Comparison of ENCODE assay signal across 18 cellular contexts in genomic region chr17:34852614-34853013, GRCh38.
DNase-seq lines count a peak whose midpoint lies in the region; ATAC-seq and TF ChIP-seq lines count a peak whose summit lies in the region.
"Had no signal": no experiment of that assay in that cellular context is flagged by ENCODE, and none has a peak within 500 bp of the region (broad histone marks: within the 10 kb centered on the region; RNA-seq: fewer than 3 reads in every experiment).

No MANE protein-coding gene starts in this region.

- H3K4me1 Mint-ChIP-seq in neural progenitor cell, result no peaks in the 10 kb centered on the region
- H3K4me1 Mint-ChIP-seq: activated B cell treated with CpG ODN at 0.5 μM for 24 hours, naive B cell had no signal

- CTCF ChIA-PET in PC-3 (lab: Charles Lee), result no interaction called here

- POLR2A ChIA-PET in PC-3 (lab: Charles Lee; ENCODE audit: unreplicated experiment), result no interaction called here

- no peaks in the 10 kb centered on the region for H3K9me3 ChIP-seq in PC-3 (ENCODE audit: low read length)
- H3K9me3 ChIP-seq in neural progenitor cell (ENCODE audit: low read depth), result no peaks in the 10 kb centered on the region
- H3K9me3 ChIP-seq: right atrium auricular region, thoracic aorta had no signal

- no peaks in the 10 kb centered on the region; the same call in 1 of the 2 replicates for H3K27me3 ChIP-seq in GM06990 (replicated peaks; ENCODE audit: control insufficient read depth, insufficient read depth, low read length)
- H3K27me3 ChIP-seq in HL-60 (ENCODE audit: insufficient read depth, poor library complexity, severe bottlenecking), result no peaks in the 10 kb centered on the region
- peaks cover 9% of the 10 kb centered on the region; the same call in 1 of the 2 replicates for H3K27me3 ChIP-seq in PC-3 (ENCODE audit: low read length)
- no peaks in the 10 kb centered on the region for H3K27me3 ChIP-seq in neural progenitor cell
- H3K27me3 ChIP-seq: right atrium auricular region had no signal

- H3K4me3 ChIP-seq in GM06990 (replicated peaks; ENCODE audit: low read depth, low read length), result no peak overlapping the region
- H3K4me3 ChIP-seq in HL-60 (replicated peaks; ENCODE audit: insufficient read depth, low read length), result no peak overlapping the region
- H3K4me3 ChIP-seq in PC-3 (ENCODE audit: low read length), result no peak overlapping the region
- no peak overlapping the region for H3K4me3 ChIP-seq in neural progenitor cell
- H3K4me3 ChIP-seq: dorsolateral prefrontal cortex, right atrium auricular region, SK-N-MC, thoracic aorta had no signal

- H3K79me2 ChIP-seq in PC-3 (ENCODE audit: low read length), result no peaks in the 10 kb centered on the region
- no peaks in the 10 kb centered on the region for H3K79me2 ChIP-seq in neural progenitor cell (ENCODE audit: low read depth)

- TF ChIP-seq CTCF in GM06990 (IDR thresholded peaks at IDR 0.05; ENCODE audit: insufficient read depth, low read length, poor library complexity, severe bottlenecking), result peak; percentile 22
- no peak for TF ChIP-seq CTCF in HL-60 (IDR thresholded peaks at IDR 0.05; ENCODE audit: insufficient read depth, low read length)
- peak; percentile 19; the same call in 1 of the 2 replicates for TF ChIP-seq CTCF in PC-3 (conservative IDR thresholded peaks at IDR 0.05; ENCODE audit: low read depth, low read length)
- peak; percentile 23 for TF ChIP-seq CTCF in neural progenitor cell (IDR thresholded peaks at IDR 0.05)

- H3K4me2 ChIP-seq in PC-3 (ENCODE audit: low read length), result no peak overlapping the region
- H3K4me2 ChIP-seq in neural progenitor cell, result no peak overlapping the region

- no peaks in the 10 kb centered on the region for H3K9me3 Mint-ChIP-seq in neural progenitor cell
- H3K9me3 Mint-ChIP-seq: activated B cell treated with CpG ODN at 0.5 μM for 24 hours; activated naive CD4-positive, alpha-beta T cell treated with anti-CD3 and anti-CD28 coated beads for 36 hours; naive B cell had no signal

- no peaks in the 10 kb centered on the region for H3K36me3 ChIP-seq in GM06990 (ENCODE audit: control insufficient read depth, insufficient read depth, low read length)
- no peaks in the 10 kb centered on the region for H3K36me3 ChIP-seq in PC-3 (ENCODE audit: low read depth, low read length)
- no peaks in the 10 kb centered on the region for H3K36me3 ChIP-seq in neural progenitor cell
- H3K36me3 ChIP-seq: right atrium auricular region, thoracic aorta had no signal

- H3F3A ChIP-seq in PC-3 (ENCODE audit: low read length, unreplicated experiment) (no peaks in the 10 kb centered on the region), neural progenitor cell (ENCODE audit: low read depth) (no peaks in the 10 kb centered on the region)

- DNase-seq in GM06990 (ENCODE audit: extremely low read depth, insufficient read length) (no peak), HL-60 (ENCODE audit: low read depth in 1 of 2, low spot score in 1 of 2) (peak; percentile 60 to 85), PC-3 (no peak), neural progenitor cell (ENCODE audit: low spot score) (no peak), RKO (ENCODE audit: low spot score) (no peak), COR-L47 (lab: John Stamatoyannopoulos, UW) (no peak)
- DNase-seq: activated B cell treated with CpG ODN at 0.5 μM for 24 hours; activated naive CD4-positive, alpha-beta T cell treated with anti-CD3 and anti-CD28 coated beads for 36 hours; C1 segment of cervical spinal cord; dorsolateral prefrontal cortex; GDM1; HCEC 1CT; naive B cell; stimulated activated CD8-positive, alpha-beta memory T cell treated with anti-CD3 and anti-CD28 coated beads, Interleukin-4, amount 100 ng/mL, for 48 hours had no signal

- no peak overlapping the region for H3K4me3 Mint-ChIP-seq in neural progenitor cell
- H3K4me3 Mint-ChIP-seq: activated B cell treated with CpG ODN at 0.5 μM for 24 hours; activated naive CD4-positive, alpha-beta T cell treated with anti-CD3 and anti-CD28 coated beads for 36 hours; naive B cell had no signal

- H3K4me1 ChIP-seq in PC-3 (ENCODE audit: insufficient read depth, low read length) (no peaks in the 10 kb centered on the region), neural progenitor cell (no peaks in the 10 kb centered on the region)
- H3K4me1 ChIP-seq: right atrium auricular region had no signal

- no peaks in the 10 kb centered on the region for H4K20me1 ChIP-seq in PC-3 (ENCODE audit: low read length)
- no peaks in the 10 kb centered on the region for H4K20me1 ChIP-seq in neural progenitor cell (ENCODE audit: low read depth)

- H3K27ac ChIP-seq in HL-60 (replicated peaks), result peak overlapping the region; percentile 49
- H3K27ac ChIP-seq in PC-3 (ENCODE audit: low read length), result no peak overlapping the region
- H3K27ac ChIP-seq in neural progenitor cell, result no peak overlapping the region
- H3K27ac ChIP-seq: dorsolateral prefrontal cortex, right atrium auricular region, SK-N-MC, thoracic aorta had no signal

- no peak overlapping the region for H2AFZ ChIP-seq in PC-3 (ENCODE audit: low read length)
- no peak overlapping the region for H2AFZ ChIP-seq in neural progenitor cell (replicated peaks)

- H3K9ac ChIP-seq in PC-3 (ENCODE audit: low read length) (no peak overlapping the region), neural progenitor cell (no peak overlapping the region)

- no peak overlapping the region for H3K27ac Mint-ChIP-seq in neural progenitor cell
- H3K27ac Mint-ChIP-seq: activated B cell treated with CpG ODN at 0.5 μM for 24 hours; activated naive CD4-positive, alpha-beta T cell treated with anti-CD3 and anti-CD28 coated beads for 36 hours; naive B cell had no signal

- intact Hi-C loops in PC-3 (cut with micrococcal nuclease), result no loop called here

- ATAC-seq in PC-3 (no peak), GM19397 (IDR thresholded peaks at IDR 0.05; ENCODE audit: unreplicated experiment) (no peak)

- no peaks in the 10 kb centered on the region for H3K9me2 ChIP-seq in PC-3 (replicated peaks; ENCODE audit: low read length)

- no peaks in the 10 kb centered on the region for H3K36me3 Mint-ChIP-seq in neural progenitor cell
- H3K36me3 Mint-ChIP-seq: naive B cell had no signal

- no TSS peak for BruUV-seq in PC-3 (replicated peaks; lab: Mats Ljungman, UMichigan)

- H3K27me3 Mint-ChIP-seq in neural progenitor cell (ENCODE audit: insufficient read depth, low read depth), result peaks cover 9% of the 10 kb centered on the region

Comparison
In these comparisons a context has a peak if more than half of its experiments do, and no peak if none do; other contexts are left out.
1. DNase-seq: peak in HL-60 (2 of 2); none in GM06990 (single experiment), PC-3 (single experiment), neural progenitor cell (single experiment), RKO (single experiment) and COR-L47 (single experiment).